In the genomic region with DNA sequence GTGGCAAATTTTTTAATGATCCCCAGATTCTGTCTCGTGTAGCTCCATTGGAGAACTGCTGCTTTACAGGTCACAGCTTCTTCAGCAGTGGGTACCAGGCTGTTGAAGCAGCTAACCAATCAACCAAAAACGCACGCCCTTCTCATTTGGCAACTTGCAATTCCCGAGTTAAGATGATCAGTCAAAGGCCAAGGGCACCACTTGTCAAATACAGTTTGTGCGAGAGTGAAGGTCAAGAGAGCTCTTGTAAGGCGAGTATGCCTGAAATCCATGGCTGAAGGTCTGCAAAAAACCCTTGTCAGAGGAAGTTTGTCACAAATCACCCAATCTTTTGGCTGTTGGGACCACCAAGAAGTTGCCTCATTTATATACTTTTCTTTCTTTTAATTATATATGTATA, we compare ENCODE assay signal across 29 cellular contexts. TPM values are rescaled to one million over a fixed set of nuclear protein-coding genes. Genes with fewer than 3 reads are reported as not detected.
DNase-seq lines count a peak whose midpoint lies in the region; ATAC-seq, FAIRE-seq and TF ChIP-seq lines count a peak whose summit lies in the region.
"Had no signal": no experiment of that assay in that cellular context is flagged by ENCODE, and none has a peak within 500 bp of the region (broad histone marks: within the 10 kb centered on the region; RNA-seq: fewer than 3 reads in every experiment).

No MANE protein-coding gene starts in this region.

- ATAC-seq in IMR-90 (ENCODE audit: low read depth) (no peak), HG03378 (IDR thresholded peaks at IDR 0.05; ENCODE audit: unreplicated experiment) (no peak), HG02938 (IDR thresholded peaks at IDR 0.05; ENCODE audit: unreplicated experiment) (no peak)
- ATAC-seq: GM12878 had no signal

- H3K27ac Mint-ChIP-seq in endothelial cell (ENCODE audit: unreplicated experiment) = peak overlapping the region; percentile 38
- H3K27ac Mint-ChIP-seq: CD4-positive, CD25-positive, alpha-beta regulatory T cell had no signal

- H3K4me1 ChIP-seq in IMR-90 (ENCODE audit: control insufficient read depth, insufficient read depth, low read length) (peaks cover 4% of the 10 kb centered on the region), H1 (replicated peaks in 1 of 4; ENCODE audit: control insufficient read depth in 3 of 4, insufficient read depth in 4 of 4, low read length in 3 of 4) (no peaks in the 10 kb centered on the region), liver (ENCODE audit: control insufficient read depth in 4 of 4, insufficient read depth in 4 of 4, low read length in 3 of 4) (peaks cover 0 to 48% (median 31%) of the 10 kb centered on the region in 4 donors)

- TF ChIP-seq POLR2A in IMR-90 (IDR thresholded peaks at IDR 0.05; ENCODE audit: low read depth, low read length) (no peak), H1 (IDR thresholded peaks at IDR 0.05; ENCODE audit: control extremely low read depth in 1 of 2, low read depth in 2 of 2, low read length in 2 of 2) (no peak)

- H3K36me3 Mint-ChIP-seq in endothelial cell (ENCODE audit: low read depth, unreplicated experiment) = no peaks in the 10 kb centered on the region
- H3K36me3 Mint-ChIP-seq: CD4-positive, CD25-positive, alpha-beta regulatory T cell had no signal

- peaks cover 3% of the 10 kb centered on the region; the same call in 1 of the 2 replicates for H3K9me1 ChIP-seq in IMR-90 (ENCODE audit: insufficient read depth, low read length)

- H3K4me3 ChIP-seq in IMR-90 (ENCODE audit: insufficient read depth, low read depth, low read length) = no peak overlapping the region
- H3K4me3 ChIP-seq in H1 (ENCODE audit: extremely low read depth in 1 of 4, insufficient read depth in 2 of 4, low read depth in 3 of 4, low read length in 4 of 4) = no peak overlapping the region
- H3K4me3 ChIP-seq in liver (ENCODE audit: low read depth in 1 of 3, low read length in 3 of 3) = no peak overlapping the region
- H3K4me3 ChIP-seq: BLaER1, GM12878 had no signal

- 0 out of 2 replicates have a peak overlapping the region, but pooled peaks have one; percentile 36 for H3K14ac ChIP-seq in IMR-90 (replicated peaks; ENCODE audit: low read depth, low read length)
- no peak overlapping the region for H3K14ac ChIP-seq in H1 (ENCODE audit: insufficient read length)

- H3K4me1 Mint-ChIP-seq in endothelial cell (ENCODE audit: unreplicated experiment) = no peaks in the 10 kb centered on the region
- H3K4me1 Mint-ChIP-seq: CD14-positive monocyte; CD4-positive, alpha-beta memory T cell; CD8-positive, alpha-beta memory T cell had no signal

- no peak overlapping the region for H3K27ac ChIP-seq in IMR-90 (ENCODE audit: insufficient read depth, low read length)
- no peak overlapping the region for H3K27ac ChIP-seq in H1 (ENCODE audit: low read depth, low read length)
- peak overlapping the region; percentile 73 to 91 for H3K27ac ChIP-seq in liver (ENCODE audit: low read depth in 1 of 2, low read length in 2 of 2)
- H3K27ac ChIP-seq: BLaER1 had no signal

- BruUV-seq in IMR-90 (replicated peaks; lab: Mats Ljungman, UMichigan) = no TSS peak

- H2AFZ ChIP-seq in IMR-90 (replicated peaks; ENCODE audit: low read length, poor library complexity) = no peak overlapping the region
- H2AFZ ChIP-seq in H1 (ENCODE audit: low read length) = no peak overlapping the region

- H3K9ac ChIP-seq in IMR-90 (ENCODE audit: low read depth, low read length) (no peak overlapping the region), H1 (replicated peaks in 1 of 4; ENCODE audit: extremely low read depth in 1 of 4, low read depth in 3 of 4, low read length in 3 of 4) (no peak overlapping the region), liver (ENCODE audit: low read depth in 1 of 2, low read length in 2 of 2) (peak overlapping the region in 1 of 2 donors; percentile 25)
- H3K9ac ChIP-seq: BLaER1 had no signal

- no peak overlapping the region for H2BK120ac ChIP-seq in IMR-90 (ENCODE audit: low read depth, low read length)
- H2BK120ac ChIP-seq in H1 (replicated peaks; ENCODE audit: low read depth, low read length) = no peak overlapping the region

- H3K4me3 Mint-ChIP-seq in endothelial cell (ENCODE audit: unreplicated experiment) = no peak overlapping the region
- H3K4me3 Mint-ChIP-seq: CD14-positive monocyte; CD4-positive, alpha-beta memory T cell; CD4-positive, CD25-positive, alpha-beta regulatory T cell; CD8-positive, alpha-beta memory T cell had no signal

- H2BK5ac ChIP-seq in IMR-90 (ENCODE audit: low read depth, low read length, poor library complexity, severe bottlenecking) (no peak overlapping the region), H1 (ENCODE audit: low read depth, low read length) (no peak overlapping the region)

- POLR2A ChIA-PET in IMR-90 (lab: Charles Lee; ENCODE audit: unreplicated experiment) (no interaction called here), H1 (lab: Charles Lee; ENCODE audit: partially characterized antibody) (interaction anchor here (0.9 to 1.8 kb wide), 2 partner anchors 12 to 18 kb away, joined by 3 to 6 read pairs; a partner anchor contains a TSS)

- no peak overlapping the region for H2BK15ac ChIP-seq in IMR-90 (ENCODE audit: low read depth, low read length)
- H2BK15ac ChIP-seq in H1 (ENCODE audit: low read length) = no peak overlapping the region

- intact Hi-C loops in IMR-90 (cut with micrococcal nuclease) = loop anchor here (5.0 kb wide), 2 partner anchors 82 to 327 kb away; no protein-coding TSS in a partner anchor

- no peaks in the 10 kb centered on the region for H3K36me3 ChIP-seq in IMR-90 (ENCODE audit: control insufficient read depth, insufficient read depth, low read length)
- H3K36me3 ChIP-seq in H1 (ENCODE audit: control insufficient read depth in 2 of 4, insufficient read depth in 4 of 4, low read length in 3 of 4) = no peaks in the 10 kb centered on the region
- H3K36me3 ChIP-seq in liver (ENCODE audit: control insufficient read depth in 4 of 4, insufficient read depth in 3 of 4, low read depth in 1 of 4, low read length in 3 of 4) = no peaks in the 10 kb centered on the region
- H3K36me3 ChIP-seq: BE2C, BLaER1 had no signal

- no peaks in the 10 kb centered on the region for H4K20me1 ChIP-seq in IMR-90 (ENCODE audit: insufficient read depth, low read length)
- no peaks in the 10 kb centered on the region for H4K20me1 ChIP-seq in H1 (replicated peaks in 1 of 2; ENCODE audit: control insufficient read depth in 1 of 2, insufficient read depth in 2 of 2, low read length in 2 of 2)
- H4K20me1 ChIP-seq: BLaER1 had no signal

- H3K79me1 ChIP-seq in IMR-90 (ENCODE audit: low read depth in 1 of 2, low read length in 2 of 2) (no peaks in the 10 kb centered on the region), H1 (ENCODE audit: low read depth, low read length) (no peaks in the 10 kb centered on the region)

- no peak overlapping the region; a peak in 1 of 4 replicates for H4K8ac ChIP-seq in IMR-90 (ENCODE audit: low read depth in 2 of 2, low read length in 2 of 2)
- no peak overlapping the region for H4K8ac ChIP-seq in H1 (ENCODE audit: extremely low read depth, insufficient read depth, low read length)

- no peak overlapping the region for H3K4ac ChIP-seq in IMR-90 (ENCODE audit: low read depth, low read length)
- no peak overlapping the region for H3K4ac ChIP-seq in H1 (replicated peaks; ENCODE audit: insufficient read length, low read depth, low read length)

- H2BK20ac ChIP-seq in IMR-90 (ENCODE audit: low read depth, low read length) (no peak overlapping the region), H1 (ENCODE audit: low read length) (no peak overlapping the region)

- H2AK5ac ChIP-seq in IMR-90 (ENCODE audit: low read depth, low read length) (no peak overlapping the region), H1 (ENCODE audit: low read depth, low read length) (no peak overlapping the region)

- H3K27me3 ChIP-seq in IMR-90 (ENCODE audit: control insufficient read depth, insufficient read depth, low read length) (no peaks in the 10 kb centered on the region), H1 (replicated peaks in 1 of 4; ENCODE audit: control insufficient read depth in 3 of 4, extremely low read depth in 1 of 4, insufficient read depth in 3 of 4, low read length in 3 of 4) (no peaks in the 10 kb centered on the region), liver (ENCODE audit: control insufficient read depth in 4 of 4, insufficient read depth in 4 of 4, low read length in 3 of 4) (no peaks in the 10 kb centered on the region)
- H3K27me3 ChIP-seq: BE2C, BLaER1 had no signal

- H3K79me2 ChIP-seq in H1 (ENCODE audit: control insufficient read depth in 1 of 2, insufficient read depth in 2 of 2, low read length in 2 of 2) = no peaks in the 10 kb centered on the region

- H3K9me3 ChIP-seq in IMR-90 (ENCODE audit: control insufficient read depth, insufficient read depth, low read length) (no peaks in the 10 kb centered on the region), H1 (ENCODE audit: insufficient read depth in 2 of 2, low read depth in 1 of 2, low read length in 1 of 2) (no peaks in the 10 kb centered on the region), liver (ENCODE audit: control insufficient read depth in 4 of 4, low read length in 3 of 4) (no peaks in the 10 kb centered on the region)
- H3K9me3 ChIP-seq: BE2C, BLaER1 had no signal

- H3K23ac ChIP-seq in IMR-90 (ENCODE audit: low read depth, low read length) = no peak overlapping the region
- H3K23ac ChIP-seq in H1 (ENCODE audit: insufficient read length) = no peak overlapping the region

- H3K27me3 Mint-ChIP-seq in endothelial cell (ENCODE audit: unreplicated experiment) = no peaks in the 10 kb centered on the region
- H3K27me3 Mint-ChIP-seq: CD4-positive, alpha-beta memory T cell; CD4-positive, CD25-positive, alpha-beta regulatory T cell; CD8-positive, alpha-beta memory T cell had no signal

- no peak overlapping the region for H4K5ac ChIP-seq in IMR-90 (ENCODE audit: low read depth, low read length)
- H4K5ac ChIP-seq in H1 (ENCODE audit: insufficient read length, low read depth, low read length) = no peak overlapping the region

- H3K4me2 ChIP-seq in IMR-90 (ENCODE audit: low read depth, low read length) (no peak overlapping the region), H1 (ENCODE audit: insufficient read depth in 1 of 2, low read depth in 2 of 2, low read length in 2 of 2) (no peak overlapping the region)
- H3K4me2 ChIP-seq: BLaER1 had no signal

- no peak for TF ChIP-seq CTCF in IMR-90 (conservative IDR thresholded peaks at IDR 0.05; ENCODE audit: low read depth, low read length)
- no peak for TF ChIP-seq CTCF in H1 (IDR thresholded peaks at IDR 0.05; ENCODE audit: control extremely low read depth in 1 of 3, insufficient read depth in 1 of 3, low read depth in 1 of 3, low read length in 3 of 3)
- TF ChIP-seq CTCF in endothelial cell (IDR thresholded peaks at IDR 0.05; ENCODE audit: unreplicated experiment) = no peak
- no peak for TF ChIP-seq CTCF in liver (IDR thresholded peaks at IDR 0.05; ENCODE audit: low read depth, low read length, missing input control)

- no peak overlapping the region for H3K56ac ChIP-seq in IMR-90 (ENCODE audit: extremely low read depth, insufficient read depth, low read length)
- no peak overlapping the region for H3K56ac ChIP-seq in H1 (replicated peaks; ENCODE audit: insufficient read length, low read depth, low read length)

- H4K91ac ChIP-seq in IMR-90 (ENCODE audit: insufficient read depth, low read depth, low read length) = no peak overlapping the region
- peak overlapping the region; percentile 48 for H4K91ac ChIP-seq in H1 (replicated peaks; ENCODE audit: insufficient read length, low read length)

- dilution Hi-C loops in IMR-90 (cut with HindIII; ENCODE audit: low sequenced_read_pairs, unreplicated experiment) = no loop called here

- no peak for TF ChIP-seq RAD21 in IMR-90 (IDR thresholded peaks at IDR 0.05; ENCODE audit: low read length)
- TF ChIP-seq RAD21 in H1 (IDR thresholded peaks at IDR 0.05 in 1 of 2, conservative IDR thresholded peaks at IDR 0.05 in 1 of 2; ENCODE audit: low read depth in 2 of 2, low read length in 2 of 2) = no peak
- no peak for TF ChIP-seq RAD21 in liver (IDR thresholded peaks at IDR 0.05)

- no peaks in the 10 kb centered on the region for H3K9me3 Mint-ChIP-seq in endothelial cell (ENCODE audit: unreplicated experiment)
- H3K9me3 Mint-ChIP-seq: CD14-positive monocyte; CD8-positive, alpha-beta memory T cell had no signal

- TF ChIP-seq EP300 in H1 (IDR thresholded peaks at IDR 0.05; ENCODE audit: borderline replicate concordance in 1 of 2, low read depth in 2 of 2, low read length in 2 of 2) = no peak

- WGBS in IMR-90 (ENCODE audit: extremely low coverage in 2 of 2, insufficient read length in 1 of 2), 2 experiments = 95% methylated on average over 3 of the region's 6 CpGs; no CpG with 5 or more reads in 1 of the 2 experiments
- WGBS in H1 (ENCODE audit: extremely low coverage in 1 of 2, insufficient coverage in 1 of 2, insufficient read length in 1 of 2, insufficient replicate concordance in 2 of 2, low coverage in 1 of 2, low lambda C conversion rate in 2 of 2, missing lambda C conversion rate in 1 of 2), 2 experiments = 96% methylated on average over 6 of the region's 6 CpGs; no CpG with 5 or more reads in 1 of the 2 experiments
- WGBS in liver = 50% methylated on average over 6 of the region's 6 CpGs

- no peak overlapping the region for H2AK9ac ChIP-seq in IMR-90 (replicated peaks; ENCODE audit: low read depth, low read length, poor library complexity)

- no peak overlapping the region for H2BK12ac ChIP-seq in H1 (ENCODE audit: low read depth, low read length)

- no peaks in the 10 kb centered on the region for H3K23me2 ChIP-seq in H1 (ENCODE audit: low read depth, low read length)

- FAIRE-seq in H1 (lab: Jason Lieb, UNC) = no peak
- FAIRE-seq: A204.1, GM12878, GM12892, GM18507 had no signal

- DNase-seq in IMR-90 = no peak
- no peak for DNase-seq in H1 (ENCODE audit: low read depth in 1 of 2, low spot score in 2 of 2)
- no peak for DNase-seq in endothelial cell (ENCODE audit: low spot score)
- DNase-seq in pons (ENCODE audit: low spot score) = no peak
- no peak for DNase-seq in cerebellar cortex (ENCODE audit: low spot score)
- DNase-seq: 8988T; ACHN; BE2C; C1 segment of cervical spinal cord; CD4-positive, alpha-beta memory T cell; CD4-positive, CD25-positive, alpha-beta regulatory T cell; CD8-positive, alpha-beta memory T cell; COR-L47; DMS 273 treated with DMSO at 0.1 percent for 48 hours; DMS153; DMS53; DMS79; DND-41; EL; GDM1 had no signal

- H3K18ac ChIP-seq in IMR-90 (ENCODE audit: low read depth, low read length) = no peak overlapping the region
- H3K18ac ChIP-seq in H1 (ENCODE audit: extremely low read depth, low read length) = no peak overlapping the region

- CTCF ChIA-PET in IMR-90 (lab: Yijun Ruan, JAX) (no interaction called here), H1 (lab: Charles Lee; ENCODE audit: partially characterized antibody) (interaction anchor here (0.6 to 6.3 kb wide), 16 partner anchors 13 to 213 kb away, joined by 3 to 106 read pairs (median 4); a partner anchor contains a TSS)

- in situ Hi-C loops in IMR-90 (cut with MboI; ENCODE audit: low sequenced_read_pairs) = loop anchor here (5.0 to 10.0 kb wide), 3 partner anchors 177 to 494 kb away; a partner anchor contains a TSS

RNA-seq across cellular contexts. Expression of a gene that starts 12.9 kb away (rescaled TPM):
- total RNA-seq in IMR-90 (2012; rRNA removed) (52.8 and 62.9 TPM in 2 replicates), endothelial cell (ENCODE audit: unreplicated experiment) (38.5 TPM), liver (100 to 1,000 TPM in 1 of 2 donors, 10 to 100 TPM in 1; 50.1 to 316 TPM)
- polyA plus RNA-seq in IMR-90 (2012; rRNA removed) (22.4 and 23.0 TPM in 2 replicates), H1 (2011; rRNA removed) (23.1 and 25.8 TPM in 2 replicates), liver (10 to 100 TPM; 33.2 to 55.0 TPM)
- 7.2 and 16.0 TPM in 2 replicates for polyA plus RNA-seq in IMR-90 (2012; cell fraction: cytosol; rRNA removed)
- polyA plus RNA-seq in IMR-90 (2012; cell fraction: nucleus; rRNA removed; ENCODE audit: low replicate concordance) = 4.4 and 27.4 TPM in 2 replicates
- total RNA-seq in H1 (2021; fragmentation: NEBNext Ultra II Directional; extraction: Animal tissue kit (Norgen Biotek cat#: 25700)) = 86.2 and 87.0 TPM in 2 replicates
- polyA plus RNA-seq in H1 (2011; cell fraction: cytosol; rRNA removed) = 33.3 TPM
- 17.5 TPM for polyA plus RNA-seq in H1 (2011; cell fraction: nucleus; rRNA removed)
- polyA plus RNA-seq in H1 (2012, experiment 1 of 2) = 35.9 to 67.6 TPM (median 46.9 TPM) in 4 replicates
- polyA plus RNA-seq in H1 (2012, experiment 2 of 2) = 3.2 TPM
- polyA plus RNA-seq in H1 (2013, experiment 1 of 2) = 30.1 TPM
- polyA plus RNA-seq in H1 (2013, experiment 2 of 2) = 30.8 TPM
- polyA minus RNA-seq in H1 (2011; rRNA and poly(A)+ RNA removed) = 119 and 158 TPM in 2 replicates
- 49.3 TPM for polyA minus RNA-seq in H1 (2011; cell fraction: cytosol; rRNA and poly(A)+ RNA removed)
- polyA minus RNA-seq in H1 (2011; cell fraction: nucleus; rRNA and poly(A)+ RNA removed) = 46.8 TPM

Comparison
In these comparisons a context has a peak if more than half of its experiments do, and no peak if none do; other contexts are left out.
1. H3K27ac ChIP-seq: peak in liver (2 of 2); none in IMR-90 (single experiment) and H1 (single experiment).